19 cellular contexts compared by ENCODE assay signal in genomic region chr9:69342769-69343168, GRCh38. TPM values are rescaled to one million over a fixed set of nuclear protein-coding genes. Genes with fewer than 3 reads are reported as not detected.
"Had no signal": no experiment of that assay in that cellular context is flagged by ENCODE, and none has a peak within 500 bp of the region (broad histone marks: within the 10 kb centered on the region; RNA-seq: fewer than 3 reads in every experiment).

No MANE protein-coding gene starts in this region.

- H3K9me3 ChIP-seq: right atrium auricular region, stomach, thoracic aorta, uterus had no signal

- H3K36me3 ChIP-seq: right atrium auricular region, stomach, thoracic aorta, uterus had no signal

- H3K27ac ChIP-seq: foreskin keratinocyte, stomach, thoracic aorta, uterus had no signal

- H3K4me3 ChIP-seq: lung, right atrium auricular region, stomach, thoracic aorta, uterus had no signal

- H3K9me3 Mint-ChIP-seq: type B pancreatic cell had no signal

- H3K4me1 Mint-ChIP-seq: immature natural killer cell; naive thymus-derived CD4-positive, alpha-beta T cell had no signal

- H3K4me3 Mint-ChIP-seq: effector memory CD8-positive, alpha-beta T cell; immature natural killer cell; naive thymus-derived CD4-positive, alpha-beta T cell; type B pancreatic cell had no signal

- H3K27me3 Mint-ChIP-seq: type B pancreatic cell had no signal

- H3K4me1 ChIP-seq: uterus had no signal

- H3K27ac Mint-ChIP-seq: effector memory CD8-positive, alpha-beta T cell; immature natural killer cell; naive thymus-derived CD4-positive, alpha-beta T cell; type B pancreatic cell had no signal

- ATAC-seq: effector memory CD8-positive, alpha-beta T cell; foreskin keratinocyte; left colon; left ventricle myocardium superior; naive thymus-derived CD4-positive, alpha-beta T cell had no signal

- H3K27me3 ChIP-seq: foreskin keratinocyte, right atrium auricular region, stomach, uterus had no signal

- DNase-seq: effector memory CD8-positive, alpha-beta T cell; immature natural killer cell; kidney; left colon; left ventricle myocardium superior; naive thymus-derived CD4-positive, alpha-beta T cell; posterior cingulate gyrus; small intestine; stimulated activated CD4-positive, alpha-beta T cell treated with anti-CD3 and anti-CD28 coated beads, Interleukin-12 subunit alpha, Interleukin-12 subunit beta, amount 100 ng/mL, for 4 hours; stimulated activated naive CD4-positive, alpha-beta T cell; stomach; substantia nigra; uterus had no signal

- H3K36me3 Mint-ChIP-seq: immature natural killer cell; naive thymus-derived CD4-positive, alpha-beta T cell; type B pancreatic cell had no signal

RNA-seq across cellular contexts. Expression of gene ENTREP1, which starts 17.8 kb away (rescaled TPM):
- total RNA-seq: mononuclear cell; naive thymus-derived CD4-positive, alpha-beta T cell had no signal
